12 cellular contexts compared by ENCODE assay signal in genomic region chr10:78283069-78283682, GRCh38.
"Had no signal": no experiment of that assay in that cellular context is flagged by ENCODE, and none has a peak within 500 bp of the region (broad histone marks: within the 10 kb centered on the region; RNA-seq: fewer than 3 reads in every experiment).

No MANE protein-coding gene starts in this region.

- H3K27me3 Mint-ChIP-seq: activated CD4-positive, alpha-beta T cell treated with anti-CD3 and anti-CD28 coated beads, Interleukin-2, amount 10 ng/mL, durations not matched to agents 7 days and 5 days had no signal

- H3K27me3 ChIP-seq: dorsolateral prefrontal cortex, pancreas had no signal

- DNase-seq: activated CD4-positive, alpha-beta T cell treated with anti-CD3 and anti-CD28 coated beads, Interleukin-2, amount 10 ng/mL, durations not matched to agents 7 days and 5 days; activated CD4-positive, CD25-positive, alpha-beta regulatory T cell; activated naive CD4-positive, alpha-beta T cell; activated naive CD8-positive, alpha-beta T cell treated with anti-CD3 and anti-CD28 coated beads, Interleukin-2, amount 10 ng/mL, durations not matched to agents 7 days and 5 days; activated T-cell treated with anti-CD3 and anti-CD28 coated beads for 4 hours; dorsolateral prefrontal cortex; left ventricle myocardium superior; mesenchymal stem cell; pancreas had no signal

- H3K4me1 Mint-ChIP-seq: activated CD4-positive, alpha-beta T cell treated with anti-CD3 and anti-CD28 coated beads, Interleukin-2, amount 10 ng/mL, durations not matched to agents 7 days and 5 days; activated naive CD8-positive, alpha-beta T cell treated with anti-CD3 and anti-CD28 coated beads, Interleukin-2, amount 10 ng/mL, durations not matched to agents 7 days and 5 days; stimulated activated effector memory CD8-positive, alpha-beta T cell treated with anti-CD3 and anti-CD28 coated beads, Interleukin-12 subunit alpha, Interleukin-12 subunit beta, amount 100 ng/mL, for 72 hours had no signal

- H3K9me3 Mint-ChIP-seq: activated CD4-positive, alpha-beta T cell treated with anti-CD3 and anti-CD28 coated beads, Interleukin-2, amount 10 ng/mL, durations not matched to agents 7 days and 5 days; activated naive CD8-positive, alpha-beta T cell treated with anti-CD3 and anti-CD28 coated beads, Interleukin-2, amount 10 ng/mL, durations not matched to agents 7 days and 5 days; stimulated activated effector memory CD8-positive, alpha-beta T cell treated with anti-CD3 and anti-CD28 coated beads, Interleukin-12 subunit alpha, Interleukin-12 subunit beta, amount 100 ng/mL, for 72 hours; T-helper 2 cell treated with Interferon-gamma antibody and Interleukin-4, amounts not matched to agents 5 μg/mL and 100 μg/mL, for 36 hours had no signal

- H3K27ac Mint-ChIP-seq: activated CD4-positive, alpha-beta T cell treated with anti-CD3 and anti-CD28 coated beads, Interleukin-2, amount 10 ng/mL, durations not matched to agents 7 days and 5 days; activated naive CD8-positive, alpha-beta T cell treated with anti-CD3 and anti-CD28 coated beads, Interleukin-2, amount 10 ng/mL, durations not matched to agents 7 days and 5 days; stimulated activated effector memory CD8-positive, alpha-beta T cell treated with anti-CD3 and anti-CD28 coated beads, Interleukin-12 subunit alpha, Interleukin-12 subunit beta, amount 100 ng/mL, for 72 hours; T-helper 2 cell treated with Interferon-gamma antibody and Interleukin-4, amounts not matched to agents 5 μg/mL and 100 μg/mL, for 36 hours had no signal

- H3K36me3 Mint-ChIP-seq: activated naive CD8-positive, alpha-beta T cell treated with anti-CD3 and anti-CD28 coated beads, Interleukin-2, amount 10 ng/mL, durations not matched to agents 7 days and 5 days; stimulated activated effector memory CD8-positive, alpha-beta T cell treated with anti-CD3 and anti-CD28 coated beads, Interleukin-12 subunit alpha, Interleukin-12 subunit beta, amount 100 ng/mL, for 72 hours had no signal

- H3K36me3 ChIP-seq: pancreas, thoracic aorta had no signal

- H3K27ac ChIP-seq: dorsolateral prefrontal cortex, pancreas, thoracic aorta had no signal

- H3K4me3 Mint-ChIP-seq: activated CD4-positive, alpha-beta T cell treated with anti-CD3 and anti-CD28 coated beads, Interleukin-2, amount 10 ng/mL, durations not matched to agents 7 days and 5 days; activated naive CD8-positive, alpha-beta T cell treated with anti-CD3 and anti-CD28 coated beads, Interleukin-2, amount 10 ng/mL, durations not matched to agents 7 days and 5 days; stimulated activated effector memory CD8-positive, alpha-beta T cell treated with anti-CD3 and anti-CD28 coated beads, Interleukin-12 subunit alpha, Interleukin-12 subunit beta, amount 100 ng/mL, for 72 hours; T-helper 2 cell treated with Interferon-gamma antibody and Interleukin-4, amounts not matched to agents 5 μg/mL and 100 μg/mL, for 36 hours had no signal

- H3K9me3 ChIP-seq: pancreas, thoracic aorta had no signal

- H3K4me3 ChIP-seq: dorsolateral prefrontal cortex, pancreas, thoracic aorta had no signal

- H3K4me1 ChIP-seq: pancreas had no signal
